ENCODE assay signal across 8 cellular contexts in the genomic region with DNA sequence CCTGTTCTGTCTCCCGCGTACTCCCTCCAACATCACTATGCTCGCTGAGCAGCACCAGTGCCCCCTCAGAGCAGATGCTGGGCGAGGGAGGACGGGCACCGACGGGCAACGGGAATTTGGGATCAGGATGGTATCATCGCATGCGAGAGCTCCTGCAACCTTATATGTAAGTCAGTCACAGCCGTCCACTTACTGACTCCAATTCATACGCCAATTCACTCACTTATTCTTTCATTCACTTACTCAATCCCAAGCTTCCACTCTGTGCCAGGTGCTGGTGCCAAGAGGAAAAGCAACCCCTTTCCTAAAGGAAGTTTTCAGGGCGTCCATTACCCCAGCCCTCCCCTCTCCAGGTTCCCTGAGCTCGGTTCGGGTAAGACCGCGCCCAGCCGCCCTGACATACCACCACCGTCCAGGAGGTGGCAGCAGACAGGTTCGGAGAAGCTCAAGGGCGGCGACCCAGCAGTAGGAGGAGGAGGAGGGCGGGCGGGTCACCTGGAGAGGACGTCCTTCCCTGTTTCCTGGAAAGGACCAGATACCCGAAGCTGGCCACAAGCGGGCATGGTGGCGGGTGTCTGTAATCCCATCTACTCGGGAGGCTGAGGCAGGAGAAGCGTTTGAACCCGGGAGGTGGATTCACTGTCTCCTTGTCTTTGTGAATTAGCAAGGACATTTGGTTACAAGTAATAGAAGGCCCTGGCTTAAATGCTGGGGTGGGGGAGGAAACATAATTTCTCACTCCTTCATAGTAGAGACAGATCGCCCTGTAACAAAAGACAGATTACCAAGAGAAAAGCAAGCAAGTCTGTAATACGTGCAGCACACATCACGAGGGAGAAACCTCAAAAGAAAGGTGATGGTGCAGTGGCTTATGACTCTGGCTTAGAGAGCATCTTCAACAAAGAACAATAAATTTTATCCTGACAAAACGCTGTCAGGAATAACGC. TPM values are rescaled to one million over a fixed set of nuclear protein-coding genes. Genes with fewer than 3 reads are reported as not detected.
DNase-seq lines count a peak whose midpoint lies in the region; ATAC-seq and TF ChIP-seq lines count a peak whose summit lies in the region.

No MANE protein-coding gene starts in this region.

- peak; percentile 95 for TF ChIP-seq CTCF in GM06990 (IDR thresholded peaks at IDR 0.05; ENCODE audit: insufficient read depth, low read length, poor library complexity, severe bottlenecking)
- peak; percentile 86 for TF ChIP-seq CTCF in endothelial cell (IDR thresholded peaks at IDR 0.05; ENCODE audit: unreplicated experiment)

- no peak overlapping the region for H4K8ac ChIP-seq in mesendoderm (ENCODE audit: low read depth, low read length)

- H3K4me3 ChIP-seq in GM06990 (replicated peaks; ENCODE audit: low read depth, low read length) (peak overlapping the region; percentile 8; the same call in 1 of the 2 replicates), HUES48 (ENCODE audit: low read depth, low read length) (peak overlapping the region; percentile 54), mesendoderm (ENCODE audit: low read length) (no peak overlapping the region)

- peak; percentile 79 for DNase-seq in GM06990 (ENCODE audit: extremely low read depth, insufficient read length)
- DNase-seq in NOMO-1 treated with DMSO at 0.1 percent for 48 hours (lab: John Stamatoyannopoulos, UW; ENCODE audit: unreplicated experiment): peak; percentile 53
- peak; percentile 45 for DNase-seq in activated CD8-positive, alpha-beta memory T cell treated with anti-CD3 and anti-CD28 coated beads, Interleukin-2, amount 50 U/mL, for 1 hour (ENCODE audit: extremely low read depth)
- peak; percentile 97 for DNase-seq in endothelial cell (ENCODE audit: low spot score)
- peak; percentile 96 for DNase-seq in mesendoderm
- peak; percentile 62 for DNase-seq in stimulated activated CD8-positive, alpha-beta memory T cell treated with anti-CD3 and anti-CD28 coated beads, Interleukin-12 subunit alpha, Interleukin-12 subunit beta, amount 100 ng/mL, for 24 hours (ENCODE audit: extremely low read depth)

- no CpG with 5 or more reads among the region's 36 CpGs for WGBS in mesendoderm (ENCODE audit: extremely low coverage, insufficient coverage, low lambda C conversion rate)

- no peaks in the 10 kb centered on the region for H3K79me1 ChIP-seq in mesendoderm (ENCODE audit: low read length)

- H2BK5ac ChIP-seq in mesendoderm (ENCODE audit: low read length): peak overlapping the region; percentile 91

- H3K36me3 ChIP-seq in GM06990 (ENCODE audit: control insufficient read depth, insufficient read depth, low read length) (no peaks in the 10 kb centered on the region), HUES48 (ENCODE audit: control insufficient read depth, insufficient read depth, low read length) (no peaks in the 10 kb centered on the region), mesendoderm (ENCODE audit: control insufficient read depth, insufficient read depth, low read length) (no peaks in the 10 kb centered on the region)

- peaks cover 4% of the 10 kb centered on the region for H3K27me3 Mint-ChIP-seq in endothelial cell (ENCODE audit: unreplicated experiment)

- no peak overlapping the region for H3K23ac ChIP-seq in mesendoderm (ENCODE audit: low read length)

- peak overlapping the region; percentile 74 for H3K27ac Mint-ChIP-seq in endothelial cell (ENCODE audit: unreplicated experiment)

- H3K56ac ChIP-seq in mesendoderm (ENCODE audit: low read length): peak overlapping the region; percentile 94

- H4K5ac ChIP-seq in mesendoderm (ENCODE audit: low read length): peak overlapping the region; percentile 84

- peaks cover 13% of the 10 kb centered on the region for H3K4me1 Mint-ChIP-seq in endothelial cell (ENCODE audit: unreplicated experiment)

- H3K9ac ChIP-seq in HUES48 (ENCODE audit: low read depth, low read length) (peak overlapping the region; percentile 94), mesendoderm (ENCODE audit: low read length) (peak overlapping the region; percentile 93)

- peak overlapping the region; percentile 97 for H3K27ac ChIP-seq in HUES48 (ENCODE audit: low read depth, low read length)
- H3K27ac ChIP-seq in mesendoderm (ENCODE audit: low read depth, low read length): peak overlapping the region; percentile 75

- H3K4me2 ChIP-seq in mesendoderm (ENCODE audit: low read length): peak overlapping the region; percentile 95

- H3K36me3 Mint-ChIP-seq in endothelial cell (ENCODE audit: low read depth, unreplicated experiment): no peaks in the 10 kb centered on the region

- H3K4me1 ChIP-seq in HUES48 (ENCODE audit: control insufficient read depth, insufficient read depth, low read length) (peaks cover 23% of the 10 kb centered on the region), mesendoderm (ENCODE audit: control insufficient read depth, low read depth, low read length) (peaks cover 9% of the 10 kb centered on the region)

- H2BK15ac ChIP-seq in mesendoderm (replicated peaks; ENCODE audit: low read depth): no peak overlapping the region

- H3K18ac ChIP-seq in mesendoderm (ENCODE audit: low read length): peak overlapping the region; percentile 89

- peak overlapping the region; percentile 40 for H2BK120ac ChIP-seq in mesendoderm (ENCODE audit: low read depth, low read length)

- H3K4ac ChIP-seq in mesendoderm (ENCODE audit: low read depth, low read length): peak overlapping the region; percentile 96

- no peaks in the 10 kb centered on the region for H3K79me2 ChIP-seq in mesendoderm (ENCODE audit: control insufficient read depth, insufficient read depth, low read length)

- H3K27me3 ChIP-seq in GM06990 (replicated peaks; ENCODE audit: control insufficient read depth, insufficient read depth, low read length) (no peaks in the 10 kb centered on the region; the same call in none of the 2 replicates), HUES48 (ENCODE audit: control insufficient read depth, insufficient read depth, low read length) (no peaks in the 10 kb centered on the region), mesendoderm (ENCODE audit: insufficient read depth, low read length, poor library complexity) (no peaks in the 10 kb centered on the region)

- H3K4me3 Mint-ChIP-seq in endothelial cell (ENCODE audit: unreplicated experiment): peak overlapping the region; percentile 84

- peak overlapping the region; percentile 66 for H2AK5ac ChIP-seq in mesendoderm (ENCODE audit: low read length)

- H3K9me3 Mint-ChIP-seq in endothelial cell (ENCODE audit: unreplicated experiment): no peaks in the 10 kb centered on the region

- no peaks in the 10 kb centered on the region for H3K9me3 ChIP-seq in HUES48 (ENCODE audit: control insufficient read depth, insufficient read depth, low read length)

- no peak for ATAC-seq in HG02759 (IDR thresholded peaks at IDR 0.05; ENCODE audit: unreplicated experiment)

RNA-seq across cellular contexts. Expression of a gene that starts 7.6 kb away (rescaled TPM):
- not detected for total RNA-seq in endothelial cell (ENCODE audit: unreplicated experiment)
- polyA plus RNA-seq in mesendoderm (2013, experiment 1 of 2): 0.14 TPM
- 0.11 TPM for polyA plus RNA-seq in mesendoderm (2013, experiment 2 of 2)

RNA-seq across cellular contexts. Expression of a gene that starts 36.6 kb away (rescaled TPM):
- 3.1 TPM for total RNA-seq in endothelial cell (ENCODE audit: unreplicated experiment)
- polyA plus RNA-seq in mesendoderm (2013, experiment 1 of 2): 7.5 TPM
- polyA plus RNA-seq in mesendoderm (2013, experiment 2 of 2): 6.8 TPM

RNA-seq across cellular contexts. Expression of a gene that starts 38.6 kb away (rescaled TPM):
- 0.59 TPM for total RNA-seq in endothelial cell (ENCODE audit: unreplicated experiment)
- polyA plus RNA-seq in mesendoderm (2013, experiment 1 of 2): 0.07 TPM
- polyA plus RNA-seq in mesendoderm (2013, experiment 2 of 2): 0.06 TPM

Comparison
In these comparisons a context has a peak if more than half of its experiments do, and no peak if none do; other contexts are left out.
1. DNase-seq: peak in every context shown above with its lines; median percentile 97 in endothelial cell; 96 in mesendoderm; 79 in GM06990; 62 in stimulated activated CD8-positive, alpha-beta memory T cell treated with anti-CD3 and anti-CD28 coated beads, Interleukin-12 subunit alpha, Interleukin-12 subunit beta, amount 100 ng/mL, for 24 hours; 53 in NOMO-1 treated with DMSO at 0.1 percent for 48 hours; 45 in activated CD8-positive, alpha-beta memory T cell treated with anti-CD3 and anti-CD28 coated beads, Interleukin-2, amount 50 U/mL, for 1 hour.